20 cellular contexts compared by ENCODE assay signal in genomic region chr10:59753267-59753666, GRCh38. TPM values are rescaled to one million over a fixed set of nuclear protein-coding genes. Genes with fewer than 3 reads are reported as not detected.
DNase-seq lines count a peak whose midpoint lies in the region; ATAC-seq and TF ChIP-seq lines count a peak whose summit lies in the region.
"Had no signal": no experiment of that assay in that cellular context is flagged by ENCODE, and none has a peak within 500 bp of the region (broad histone marks: within the 10 kb centered on the region; RNA-seq: fewer than 3 reads in every experiment).

MRLN (minus strand) TSS chr10:59753455.

- no peaks in the 10 kb centered on the region for H3K9me2 ChIP-seq in Karpas-422 (replicated peaks; ENCODE audit: insufficient read depth, low read length)

- H3K79me2 ChIP-seq in Karpas-422 (ENCODE audit: low read length) = no peaks in the 10 kb centered on the region

- H3K9ac ChIP-seq in Karpas-422 (ENCODE audit: low read length) = no peak within 1 kb of the TSS

- intact Hi-C loops in gastrocnemius medialis (cut with DNase I; ENCODE audit: low total_unique reads) = loop anchor here (1.0 to 2.0 kb wide), 4 partner anchors 29 to 1410 kb away; partner anchors contain the start of gene SLC16A9
- intact Hi-C loops in transverse colon (cut with DNase I; ENCODE audit: low total_unique reads) = no loop called here
- intact Hi-C loops in lower lobe of right lung (cut with DNase I) = no loop called here

- peak; percentile 91 to 95 for ATAC-seq in gastrocnemius medialis
- no peak for ATAC-seq in GM21825 (IDR thresholded peaks at IDR 0.05; ENCODE audit: unreplicated experiment)
- ATAC-seq in lower lobe of right lung = no peak
- ATAC-seq: PC-3 had no signal

- H3K36me3 ChIP-seq in gastrocnemius medialis (no peaks in the 10 kb centered on the region), transverse colon (no peaks in the 10 kb centered on the region), Karpas-422 (ENCODE audit: insufficient read depth, low read length) (no peaks in the 10 kb centered on the region), lower lobe of right lung (no peaks in the 10 kb centered on the region)

- in situ Hi-C loops in gastrocnemius medialis (cut with MboI; ENCODE audit: low sequenced_read_pairs in 4 of 4) (no loop called here), transverse colon (cut with MboI; ENCODE audit: low pct_ligation_motif_present in 1 of 4, low pct_unique_long_range_greater_than_20kb in 1 of 4, low sequenced_read_pairs in 3 of 4) (no loop called here)

- H3K9me3 ChIP-seq in gastrocnemius medialis (no peaks in the 10 kb centered on the region), transverse colon (no peaks in the 10 kb centered on the region), Karpas-422 (ENCODE audit: low read length) (no peaks in the 10 kb centered on the region), lower lobe of right lung (no peaks in the 10 kb centered on the region)

- H3K4me3 ChIP-seq in gastrocnemius medialis = peak within 1 kb of the TSS; percentile 40 to 64 (median 63)
- H3K4me3 ChIP-seq in transverse colon = no peak within 1 kb of the TSS
- no peak within 1 kb of the TSS for H3K4me3 ChIP-seq in Karpas-422 (ENCODE audit: low read length)
- H3K4me3 ChIP-seq in lower lobe of right lung = no peak within 1 kb of the TSS

- peak; percentile 68 to 86 for TF ChIP-seq POLR2A in gastrocnemius medialis (IDR thresholded peaks at IDR 0.05)
- TF ChIP-seq POLR2A in transverse colon (IDR thresholded peaks at IDR 0.05) = no peak

- TF ChIP-seq CTCF in gastrocnemius medialis (IDR thresholded peaks at IDR 0.05 in 4 of 5, conservative IDR thresholded peaks at IDR 0.05 in 1 of 5) = no peak
- TF ChIP-seq CTCF in transverse colon (IDR thresholded peaks at IDR 0.05) = no peak
- TF ChIP-seq CTCF in lower lobe of right lung (IDR thresholded peaks at IDR 0.05) = no peak

- H4K20me1 ChIP-seq in Karpas-422 (ENCODE audit: insufficient read depth, low read depth, low read length) = no peaks in the 10 kb centered on the region

- H3K27me3 ChIP-seq in gastrocnemius medialis (no peaks in the 10 kb centered on the region), transverse colon (no peaks in the 10 kb centered on the region), Karpas-422 (ENCODE audit: low read length) (no peaks in the 10 kb centered on the region), lower lobe of right lung (ENCODE audit: low read depth) (no peaks in the 10 kb centered on the region)

- H3K4me1 ChIP-seq in gastrocnemius medialis (peaks cover 29 to 32% of the 10 kb centered on the region in 2 donors), transverse colon (peaks cover 0 to 4% (median 0%) of the 10 kb centered on the region in 4 donors), Karpas-422 (ENCODE audit: low read length) (peaks cover 8% of the 10 kb centered on the region), lower lobe of right lung (no peaks in the 10 kb centered on the region)

- peak; percentile 82 for DNase-seq in DMS 273 (lab: John Stamatoyannopoulos, UW; ENCODE audit: unreplicated experiment)
- peak; percentile 77 to 92 for DNase-seq in NCI-H524 (lab: John Stamatoyannopoulos, UW)
- DNase-seq in cerebellum (ENCODE audit: low spot score) = peak; percentile 82
- peak; percentile 45 to 56 for DNase-seq in gastrocnemius medialis
- DNase-seq in transverse colon = no peak
- no peak for DNase-seq in Karpas-422
- DNase-seq in lower lobe of right lung = no peak
- DNase-seq: Calu3; CD4-positive, CD25-positive, alpha-beta regulatory T cell; HFFc6; KG1; MM.1S; NCI-H1105; NCI-H187 treated with DMSO at 0.1 percent for 48 hours; NCI-H526; PC-3 had no signal

- H3K4me2 ChIP-seq in Karpas-422 (ENCODE audit: low read depth, low read length, poor library complexity, severe bottlenecking) = no peak within 1 kb of the TSS

- 47 to 60% methylated on average over 3 of the region's 3 CpGs for WGBS in transverse colon (ENCODE audit: low coverage in 1 of 2), 2 donors

- H2AFZ ChIP-seq in Karpas-422 (ENCODE audit: low read length) = no peak within 1 kb of the TSS

- H3K27ac ChIP-seq in gastrocnemius medialis (peak within 1 kb of the TSS; percentile 84 to 93 (median 89)), transverse colon (no peak within 1 kb of the TSS), Karpas-422 (ENCODE audit: low read length) (no peak within 1 kb of the TSS), lower lobe of right lung (no peak within 1 kb of the TSS)

- TF ChIP-seq EP300 in transverse colon (IDR thresholded peaks at IDR 0.05; ENCODE audit: low read depth) = no peak

RNA-seq across cellular contexts. Expression of gene MRLN, which starts in this region (rescaled TPM):
- total RNA-seq in cerebellum (12.2 TPM), gastrocnemius medialis (100 to 1,000 TPM in 3 of 4 donors, 10 to 100 TPM in 1; 67.7 to 352 (median 188) TPM), transverse colon (not detected), lower lobe of right lung (not detected)
- 0.25 TPM in 1 of 2 replicates, not detected in the other for total RNA-seq in Karpas-422 (2014; rRNA removed; shearing (Covaris generic); ENCODE audit: low replicate concordance)
- total RNA-seq: A673; Calu3; CD4-positive, CD25-positive, alpha-beta regulatory T cell; H4; HFFc6; PC-3; SK-MEL-5 had no signal

Comparison
In these comparisons a context has a peak if more than half of its experiments do, and no peak if none do; other contexts are left out.
1. RNA of gene MRLN (total RNA-seq): 67.7 to 352 TPM in gastrocnemius medialis and 12.2 TPM in cerebellum (single experiment); not detected in transverse colon, 0.25 TPM in Karpas-422 and not detected in lower lobe of right lung (single experiment); every median in the first group is over 10 times any median in the second.
2. DNase-seq: peak in DMS 273 (single experiment), NCI-H524 (2 of 2), cerebellum (single experiment) and gastrocnemius medialis (2 of 2); none in transverse colon (single experiment), Karpas-422 (single experiment) and lower lobe of right lung (single experiment).
3. ATAC-seq: peak in gastrocnemius medialis (2 of 2); none in GM21825 (single experiment) and lower lobe of right lung (0 of 2).
4. H3K27ac ChIP-seq: peak in gastrocnemius medialis (4 of 4); none in transverse colon (0 of 4), Karpas-422 (single experiment) and lower lobe of right lung (single experiment).
5. H3K4me3 ChIP-seq: peak in gastrocnemius medialis (4 of 4); none in transverse colon (0 of 4), Karpas-422 (single experiment) and lower lobe of right lung (single experiment).